In the genomic region with DNA sequence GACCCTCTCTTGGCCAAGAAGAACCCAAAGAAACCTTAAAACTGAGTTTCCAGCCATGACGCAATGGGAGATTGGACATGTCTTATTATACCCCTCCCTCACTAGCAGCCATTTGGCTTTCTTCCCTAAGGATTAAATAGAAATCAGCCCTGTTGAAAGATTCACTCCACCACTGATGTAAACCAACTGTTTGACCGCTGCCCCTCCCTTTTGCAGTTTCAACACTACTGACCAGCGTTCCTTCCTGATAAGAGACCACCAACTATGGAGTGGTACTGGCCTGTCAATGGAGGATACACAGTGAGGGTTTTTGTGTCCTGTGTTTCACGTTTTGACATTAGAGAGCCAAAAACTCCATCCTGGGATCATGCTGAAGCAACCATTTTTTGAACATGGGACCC, we compare ENCODE assay signal across 14 cellular contexts. TPM values are rescaled to one million over a fixed set of nuclear protein-coding genes. Genes with fewer than 3 reads are reported as not detected.
A peak's percentile ranks its signal among the peaks of the same experiment; 100 is the strongest.
DNase-seq lines count a peak whose midpoint lies in the region; ATAC-seq and TF ChIP-seq lines count a peak whose summit lies in the region.
"Had no signal": no experiment of that assay in that cellular context is flagged by ENCODE, and none has a peak within 500 bp of the region (broad histone marks: within the 10 kb centered on the region; RNA-seq: fewer than 3 reads in every experiment).

No MANE protein-coding gene starts in this region.

- DNase-seq in activated CD4-positive, alpha-beta T cell treated with anti-CD3 and anti-CD28 coated beads, Interleukin-2, amount 10 ng/mL, durations not matched to agents 24 days and 14 days: no peak
- DNase-seq in activated CD4-positive, alpha-beta T cell treated with anti-CD3 and anti-CD28 coated beads for 4 hours: no peak
- DNase-seq in amniotic epithelial cell (ENCODE audit: low read depth) (peak; percentile 91), fibroblast of villous mesenchyme (ENCODE audit: low read depth) (peak; percentile 84), NCI-H524 treated with DMSO at 0.1 percent for 48 hours (lab: John Stamatoyannopoulos, UW) (no peak)
- DNase-seq: Calu3; CD4-positive, alpha-beta memory T cell; DMS79 treated with DMSO at 0.1 percent for 48 hours; GF-D8 had no signal

- H3K9me3 Mint-ChIP-seq in activated CD4-positive, alpha-beta T cell treated with anti-CD3 and anti-CD28 coated beads, Interleukin-2, amount 10 ng/mL, durations not matched to agents 24 days and 14 days: peaks cover 17% of the 10 kb centered on the region

- H3K4me3 ChIP-seq in fibroblast of villous mesenchyme (ENCODE audit: low read depth, low read length): no peak overlapping the region
- H3K4me3 ChIP-seq: BLaER1, HAP-1 had no signal

- TF ChIP-seq CTCF in fibroblast of villous mesenchyme (IDR thresholded peaks at IDR 0.05; ENCODE audit: insufficient read depth, low read depth, low read length): no peak

- intact Hi-C loops in activated CD4-positive, alpha-beta T cell treated with anti-CD3 and anti-CD28 coated beads, Interleukin-2, amount 10 ng/mL, durations not matched to agents 24 days and 14 days (cut with micrococcal nuclease): no loop called here

- peak overlapping the region; percentile 15 for H3K27ac Mint-ChIP-seq in activated CD4-positive, alpha-beta T cell treated with anti-CD3 and anti-CD28 coated beads, Interleukin-2, amount 10 ng/mL, durations not matched to agents 24 days and 14 days
- H3K27ac Mint-ChIP-seq: CD4-positive, alpha-beta memory T cell had no signal

- ATAC-seq in GM21447 (IDR thresholded peaks at IDR 0.05; ENCODE audit: unreplicated experiment) (no peak), HG02610 (IDR thresholded peaks at IDR 0.05; ENCODE audit: unreplicated experiment) (no peak)

- H3K4me1 Mint-ChIP-seq in activated CD4-positive, alpha-beta T cell treated with anti-CD3 and anti-CD28 coated beads, Interleukin-2, amount 10 ng/mL, durations not matched to agents 24 days and 14 days: peaks cover 11% of the 10 kb centered on the region
- H3K4me1 Mint-ChIP-seq: CD4-positive, alpha-beta memory T cell had no signal

- no peaks in the 10 kb centered on the region for H3K36me3 Mint-ChIP-seq in activated CD4-positive, alpha-beta T cell treated with anti-CD3 and anti-CD28 coated beads, Interleukin-2, amount 10 ng/mL, durations not matched to agents 24 days and 14 days (ENCODE audit: low read depth)

- no peak overlapping the region for H3K4me3 Mint-ChIP-seq in activated CD4-positive, alpha-beta T cell treated with anti-CD3 and anti-CD28 coated beads, Interleukin-2, amount 10 ng/mL, durations not matched to agents 24 days and 14 days
- H3K4me3 Mint-ChIP-seq: CD14-positive monocyte; CD4-positive, alpha-beta memory T cell had no signal

- peaks cover 16% of the 10 kb centered on the region for H3K27me3 Mint-ChIP-seq in activated CD4-positive, alpha-beta T cell treated with anti-CD3 and anti-CD28 coated beads, Interleukin-2, amount 10 ng/mL, durations not matched to agents 24 days and 14 days

RNA-seq across cellular contexts. Expression of gene CD2AP, which starts 53.2 kb away (rescaled TPM):
- total RNA-seq in activated CD4-positive, alpha-beta T cell treated with anti-CD3 and anti-CD28 coated beads, Interleukin-2, amount 10 ng/mL, durations not matched to agents 24 days and 14 days: 26.3 and 29.6 TPM in 2 replicates
- total RNA-seq in fibroblast of villous mesenchyme: 30.0 and 41.0 TPM in 2 replicates

Comparison
In these comparisons a context has a peak if more than half of its experiments do, and no peak if none do; other contexts are left out.
1. DNase-seq: peak in amniotic epithelial cell (single experiment) and fibroblast of villous mesenchyme (single experiment); none in activated CD4-positive, alpha-beta T cell treated with anti-CD3 and anti-CD28 coated beads, Interleukin-2, amount 10 ng/mL, durations not matched to agents 24 days and 14 days (single experiment), activated CD4-positive, alpha-beta T cell treated with anti-CD3 and anti-CD28 coated beads for 4 hours (0 of 2) and NCI-H524 treated with DMSO at 0.1 percent for 48 hours (single experiment).